In genomic region chr2:55050133-55050994, GRCh38 we compare ENCODE assay signal across 8 cellular contexts. TPM values are rescaled to one million over a fixed set of nuclear protein-coding genes. Genes with fewer than 3 reads are reported as not detected.
DNase-seq lines count a peak whose midpoint lies in the region; ATAC-seq lines count a peak whose summit lies in the region.

TSS of gene RTN4 (minus strand) at chr2:55050451. CDS start at chr2:55050300, 151 bp downstream.

- ATAC-seq in GM19043 (IDR thresholded peaks at IDR 0.05; ENCODE audit: low read depth, unreplicated experiment) (peak; percentile 75), HG03378 (IDR thresholded peaks at IDR 0.05; ENCODE audit: unreplicated experiment) (peak; percentile 87)

- peak; percentile 94 for DNase-seq in AG20443 (ENCODE audit: low spot score)
- peak; percentile 99 for DNase-seq in NCI-H460 (ENCODE audit: extremely low read depth, low read depth)
- peak; percentile 97 for DNase-seq in activated CD4-positive, CD25-positive, alpha-beta regulatory T cell treated with anti-CD3 and anti-CD28 coated beads, Interleukin-2, amount 50 U/mL, for 72 hours
- peak; percentile 97 to 99 for DNase-seq in cerebellar nuclear complex (lab: John Stamatoyannopoulos, UW)
- peak; percentile 100 for DNase-seq in islet precursor cell
- peak; percentile 93 to 99 (median 98) for DNase-seq in stimulated activated CD4-positive, alpha-beta T cell treated with anti-CD3 and anti-CD28 coated beads, Interleukin-12 subunit alpha, Interleukin-12 subunit beta, amount 100 ng/mL, for 48 hours (ENCODE audit: low read depth in 2 of 3, low spot score in 1 of 3)

RNA-seq across cellular contexts. Expression of gene RTN4, which starts in this region (rescaled TPM):
- 302 and 305 TPM in 2 replicates for total RNA-seq in NCI-H460 (2014; rRNA removed; shearing (Covaris generic))
- polyA plus RNA-seq in NCI-H460 (2014; cell fraction: nucleus; rRNA removed) = 243 and 252 TPM in 2 replicates

Comparison
In these comparisons a context has a peak if more than half of its experiments do, and no peak if none do; other contexts are left out.
1. Peak in every context shown above with its lines: DNase-seq and ATAC-seq.